In the genomic region with DNA sequence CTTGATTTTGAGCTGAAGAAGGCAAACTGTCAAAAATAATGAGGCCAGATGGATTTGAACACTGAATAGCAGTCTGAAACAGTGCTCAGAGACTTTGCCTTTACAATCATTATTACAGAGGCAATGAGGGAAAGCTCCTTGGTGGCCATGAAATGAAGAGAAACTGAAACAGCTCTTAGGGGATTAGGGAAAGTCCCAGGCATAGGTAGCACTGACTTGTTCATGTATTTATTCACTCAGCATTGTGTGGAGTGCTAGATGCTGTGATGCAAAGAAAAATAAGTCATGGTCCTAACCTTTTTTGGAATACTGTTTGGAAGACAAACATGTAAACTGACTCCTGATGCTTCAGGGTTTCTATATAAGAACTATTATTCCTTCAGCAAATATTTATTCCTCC, we compare ENCODE assay signal across 11 cellular contexts.
DNase-seq lines count a peak whose midpoint lies in the region; ATAC-seq and FAIRE-seq lines count a peak whose summit lies in the region.
"Had no signal": no experiment of that assay in that cellular context is flagged by ENCODE, and none has a peak within 500 bp of the region (broad histone marks: within the 10 kb centered on the region; RNA-seq: fewer than 3 reads in every experiment).

No MANE protein-coding gene starts in this region.

- no peak overlapping the region for H3K4me3 Mint-ChIP-seq in effector memory CD8-positive, alpha-beta T cell
- H3K4me3 Mint-ChIP-seq: endodermal cell had no signal

- H3K36me3 Mint-ChIP-seq in effector memory CD8-positive, alpha-beta T cell (ENCODE audit: insufficient read depth): peaks cover 10% of the 10 kb centered on the region

- peak overlapping the region in 1 of 2 donors; percentile 33 for H3K27ac Mint-ChIP-seq in effector memory CD8-positive, alpha-beta T cell
- H3K27ac Mint-ChIP-seq: endodermal cell had no signal

- peaks cover 4 to 5% of the 10 kb centered on the region in 2 donors for H3K4me1 Mint-ChIP-seq in effector memory CD8-positive, alpha-beta T cell (ENCODE audit: low read depth in 2 of 2)
- H3K4me1 Mint-ChIP-seq: endodermal cell had no signal

- no peaks in the 10 kb centered on the region for H3K27me3 Mint-ChIP-seq in effector memory CD8-positive, alpha-beta T cell

- FAIRE-seq in GM18507 (lab: Jason Lieb, UNC): peak; percentile 94
- FAIRE-seq: HepG2 had no signal

- DNase-seq in GM18507 (ENCODE audit: extremely low spot score, insufficient read length, low read depth) (peak; percentile 18), NCI-H524 treated with DMSO at 0.1 percent for 48 hours (lab: John Stamatoyannopoulos, UW) (no peak), Kasumi-1 (lab: John Stamatoyannopoulos, UW) (no peak), mesenteric fat pad (ENCODE audit: low spot score) (no peak), NCI-H187 (lab: John Stamatoyannopoulos, UW) (no peak)
- no peak for DNase-seq in effector memory CD8-positive, alpha-beta T cell
- DNase-seq: endodermal cell, left lung had no signal

- peak; percentile 98 for ATAC-seq in GM21360 (IDR thresholded peaks at IDR 0.05; ENCODE audit: unreplicated experiment)
- ATAC-seq in HG03159 (IDR thresholded peaks at IDR 0.05; ENCODE audit: unreplicated experiment): peak; percentile 98
- peak; percentile 48 for ATAC-seq in effector memory CD8-positive, alpha-beta T cell (replicated peaks)
- ATAC-seq: HepG2, left lung had no signal

- peaks cover 0 to 6% of the 10 kb centered on the region in 2 donors for H3K9me3 Mint-ChIP-seq in effector memory CD8-positive, alpha-beta T cell

Comparison
In these comparisons a context has a peak if more than half of its experiments do, and no peak if none do; other contexts are left out.
1. ATAC-seq: peak in every context shown above with its lines; median percentile 98 in GM21360; 98 in HG03159; 48 in effector memory CD8-positive, alpha-beta T cell.